9 cellular contexts compared by ENCODE assay signal in the genomic region with DNA sequence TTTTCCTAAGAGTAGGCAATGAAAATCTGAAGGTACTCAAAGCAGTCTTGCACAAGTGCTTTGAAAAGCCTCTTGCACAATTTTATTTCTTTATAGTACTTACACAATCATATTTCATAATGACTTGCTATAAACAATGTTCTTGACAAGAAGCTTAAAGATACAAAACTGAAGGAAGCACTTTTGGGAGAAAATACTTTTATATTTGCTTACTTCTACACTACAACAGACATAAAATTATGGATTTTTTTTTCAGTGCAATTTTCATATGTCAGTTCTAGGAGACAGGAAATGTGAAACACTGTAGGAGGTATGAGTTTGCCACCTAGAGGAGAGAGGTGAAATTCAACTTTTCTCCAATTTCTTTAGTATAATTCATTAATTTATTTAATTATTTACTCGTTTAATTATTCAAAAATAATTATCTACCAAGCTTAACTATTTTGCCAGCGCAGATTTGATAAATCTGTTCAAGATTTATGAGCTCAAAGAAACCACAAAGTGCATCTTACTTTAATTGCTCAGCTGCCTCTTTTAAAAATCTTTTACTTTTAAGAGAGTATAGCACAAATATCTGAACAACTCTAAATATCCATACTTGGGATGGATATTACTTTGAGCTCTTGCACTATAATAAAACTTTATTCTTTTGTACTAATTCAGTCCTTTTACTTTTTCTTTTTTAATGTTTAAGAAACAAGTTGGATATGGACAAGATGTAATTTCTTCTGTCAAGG. TPM values are rescaled to one million over a fixed set of nuclear protein-coding genes. Genes with fewer than 3 reads are reported as not detected.
DNase-seq lines count a peak whose midpoint lies in the region; ATAC-seq and TF ChIP-seq lines count a peak whose summit lies in the region.
"Had no signal": no experiment of that assay in that cellular context is flagged by ENCODE, and none has a peak within 500 bp of the region (broad histone marks: within the 10 kb centered on the region; RNA-seq: fewer than 3 reads in every experiment).

No MANE protein-coding gene starts in this region.

- no peaks in the 10 kb centered on the region for H3K27me3 ChIP-seq in DND-41 (ENCODE audit: insufficient read depth, low read length, poor library complexity)

- H3K36me3 Mint-ChIP-seq in activated naive CD8-positive, alpha-beta T cell treated with anti-CD3 and anti-CD28 coated beads for 36 hours = no peaks in the 10 kb centered on the region

- no peak overlapping the region for H2AFZ ChIP-seq in DND-41 (ENCODE audit: low read depth, low read length)

- peak; percentile 61 for TF ChIP-seq CTCF in DND-41 (IDR thresholded peaks at IDR 0.05; ENCODE audit: borderline replicate concordance, extremely low read depth, low read length, poor library complexity, severe bottlenecking)
- 0 out of 2 replicates have a peak, but pooled peaks have one; percentile 3 for TF ChIP-seq CTCF in WI38 (IDR thresholded peaks at IDR 0.05; ENCODE audit: low read depth, low read length)

- ATAC-seq in DND-41 (ENCODE audit: insufficient read depth, low read depth) = peak; percentile 41; the same call in 2 of the 3 replicates
- ATAC-seq in HG03342 (IDR thresholded peaks at IDR 0.05; ENCODE audit: unreplicated experiment) = peak; percentile 69

- no peak overlapping the region for H3K4me3 Mint-ChIP-seq in activated naive CD8-positive, alpha-beta T cell treated with anti-CD3 and anti-CD28 coated beads for 36 hours

- H3K36me3 ChIP-seq in DND-41 (ENCODE audit: insufficient read depth, low read length) = peaks cover 19% of the 10 kb centered on the region

- H3K9me3 Mint-ChIP-seq in activated naive CD8-positive, alpha-beta T cell treated with anti-CD3 and anti-CD28 coated beads for 36 hours = no peaks in the 10 kb centered on the region

- H3K4me1 Mint-ChIP-seq in activated naive CD8-positive, alpha-beta T cell treated with anti-CD3 and anti-CD28 coated beads for 36 hours = peaks cover 30% of the 10 kb centered on the region

- peaks cover 5% of the 10 kb centered on the region; the same call in 1 of the 2 replicates for H3K79me2 ChIP-seq in DND-41 (ENCODE audit: insufficient read depth, low read length)

- no peaks in the 10 kb centered on the region for H4K20me1 ChIP-seq in DND-41 (ENCODE audit: insufficient read depth, low read length)

- H3K4me1 ChIP-seq in DND-41 (ENCODE audit: insufficient read depth, low read length) = peaks cover 45% of the 10 kb centered on the region

- no peak for DNase-seq in DND-41
- peak; percentile 14 for DNase-seq in left kidney (ENCODE audit: low read depth, low spot score)
- DNase-seq in mucosa of gallbladder (ENCODE audit: low spot score) = no peak
- DNase-seq in stimulated activated CD4-positive, alpha-beta T cell treated with anti-CD3 and anti-CD28 coated beads, Interleukin-4, amount 100 ng/mL, for 1 hour = no peak
- DNase-seq in activated naive CD8-positive, alpha-beta T cell treated with anti-CD3 and anti-CD28 coated beads for 36 hours = no peak
- no peak for DNase-seq in cardiac septum (ENCODE audit: low spot score)

- H3K27me3 Mint-ChIP-seq in activated naive CD8-positive, alpha-beta T cell treated with anti-CD3 and anti-CD28 coated beads for 36 hours = peaks cover 10% of the 10 kb centered on the region

- H3K27ac Mint-ChIP-seq in activated naive CD8-positive, alpha-beta T cell treated with anti-CD3 and anti-CD28 coated beads for 36 hours = no peak overlapping the region

- H3K4me3 ChIP-seq in DND-41 (ENCODE audit: low read depth in 1 of 2, low read length in 2 of 2) (no peak overlapping the region), WI38 (ENCODE audit: low read depth, low read length) (no peak overlapping the region)

- H3K9me3 ChIP-seq in DND-41 (ENCODE audit: insufficient read depth, low read length, severe bottlenecking) = no peaks in the 10 kb centered on the region

- H3K27ac ChIP-seq in DND-41 (ENCODE audit: low read length) = peak overlapping the region; percentile 28

- no peak overlapping the region for H3K4me2 ChIP-seq in DND-41 (ENCODE audit: insufficient read depth, low read length)

- no peak overlapping the region for H3K9ac ChIP-seq in DND-41 (ENCODE audit: low read depth, low read length)

- intact Hi-C loops in cardiac septum (cut with DNase I) = loop anchor here (10.0 kb wide), 2 partner anchors 197 to 223 kb away; no protein-coding TSS in a partner anchor

RNA-seq across cellular contexts. Expression of a gene that starts 29.0 kb away (rescaled TPM):
- total RNA-seq in mucosa of gallbladder (2.5 TPM), cardiac septum (3.6 TPM)
- total RNA-seq in activated naive CD8-positive, alpha-beta T cell treated with anti-CD3 and anti-CD28 coated beads for 36 hours = not detected
- total RNA-seq: NCI-H460 had no signal

RNA-seq across cellular contexts. Expression of a gene that starts 43.5 kb away (rescaled TPM):
- total RNA-seq in mucosa of gallbladder = 0.55 TPM
- under 1 TPM in 1 of 2 experiments, not detected in 1; 0.10 TPM for total RNA-seq in activated naive CD8-positive, alpha-beta T cell treated with anti-CD3 and anti-CD28 coated beads for 36 hours
- not detected for total RNA-seq in cardiac septum
- total RNA-seq: NCI-H460 had no signal

RNA-seq across cellular contexts. Expression of a gene that starts 43.9 kb away (rescaled TPM):
- total RNA-seq in mucosa of gallbladder = 1.9 TPM
- total RNA-seq in activated naive CD8-positive, alpha-beta T cell treated with anti-CD3 and anti-CD28 coated beads for 36 hours = 1 to 10 TPM in 1 of 2 experiments, under 1 TPM in 1; 0.97 to 1.5 TPM
- total RNA-seq in cardiac septum = 1.2 TPM
- total RNA-seq: NCI-H460 had no signal
